8 cellular contexts compared by ENCODE assay signal in genomic region chr4:119300388-119301131, GRCh38. TPM values are rescaled to one million over a fixed set of nuclear protein-coding genes. Genes with fewer than 3 reads are reported as not detected.
DNase-seq lines count a peak whose midpoint lies in the region; ATAC-seq, FAIRE-seq and TF ChIP-seq lines count a peak whose summit lies in the region.

No MANE protein-coding gene starts in this region.

- CTCF ChIA-PET in activated CD4-positive, alpha-beta memory T cell treated with anti-CD3 and anti-CD28 coated beads, Interleukin-2, amount 10 ng/mL, durations not matched to agents 7 days and 5 days (lab: Charles Lee): interaction anchor here (1.1 to 4.0 kb wide), 6 partner anchors 10 to 328 kb away, joined by 3 to 26 read pairs (median 10); partner anchors contain the start of genes PDE5A and USP53

- FAIRE-seq in endometrium (lab: Jason Lieb, UNC): peak; percentile 45

- H3K4me3 Mint-ChIP-seq in activated CD4-positive, alpha-beta memory T cell treated with anti-CD3 and anti-CD28 coated beads, Interleukin-2, amount 10 ng/mL, durations not matched to agents 7 days and 5 days: peak overlapping the region; percentile 94

- no peaks in the 10 kb centered on the region for H3K9me3 Mint-ChIP-seq in activated CD4-positive, alpha-beta memory T cell treated with anti-CD3 and anti-CD28 coated beads, Interleukin-2, amount 10 ng/mL, durations not matched to agents 7 days and 5 days

- peak; percentile 92 for DNase-seq in BE2C
- peak; percentile 98 for DNase-seq in HK-2 (ENCODE audit: unreplicated experiment)
- DNase-seq in activated CD4-positive, alpha-beta memory T cell treated with anti-CD3 and anti-CD28 coated beads, Interleukin-2, amount 10 ng/mL, durations not matched to agents 7 days and 5 days: peak; percentile 94
- DNase-seq in mucosa of descending colon: peak; percentile 97 to 98 (median 98)
- peak; percentile 75 to 84 for DNase-seq in stimulated activated CD8-positive, alpha-beta memory T cell treated with anti-CD3 and anti-CD28 coated beads, Interleukin-4, amount 100 ng/mL, for 4 hours (ENCODE audit: low read depth in 2 of 2, low spot score in 1 of 2)
- DNase-seq in stimulated activated naive CD4-positive, alpha-beta T cell (lab: John Stamatoyannopoulos, UW): no peak

- H3K36me3 Mint-ChIP-seq in activated CD4-positive, alpha-beta memory T cell treated with anti-CD3 and anti-CD28 coated beads, Interleukin-2, amount 10 ng/mL, durations not matched to agents 7 days and 5 days (ENCODE audit: low read depth): peaks cover 38% of the 10 kb centered on the region

- peaks cover 3% of the 10 kb centered on the region for H3K4me1 ChIP-seq in BE2C
- peaks cover 14% of the 10 kb centered on the region for H3K4me1 ChIP-seq in mucosa of descending colon (ENCODE audit: low read depth)

- H3K27ac Mint-ChIP-seq in activated CD4-positive, alpha-beta memory T cell treated with anti-CD3 and anti-CD28 coated beads, Interleukin-2, amount 10 ng/mL, durations not matched to agents 7 days and 5 days: peak overlapping the region; percentile 94

- peaks cover 17% of the 10 kb centered on the region for H3K36me3 ChIP-seq in BE2C
- no peaks in the 10 kb centered on the region for H3K36me3 ChIP-seq in mucosa of descending colon (ENCODE audit: low read depth)

- peaks cover 32% of the 10 kb centered on the region for H3K4me1 Mint-ChIP-seq in activated CD4-positive, alpha-beta memory T cell treated with anti-CD3 and anti-CD28 coated beads, Interleukin-2, amount 10 ng/mL, durations not matched to agents 7 days and 5 days

- ATAC-seq in GM19452 (IDR thresholded peaks at IDR 0.05; ENCODE audit: unreplicated experiment) (peak; percentile 96), mucosa of descending colon (peak; percentile 98)

- H3K9me3 ChIP-seq in BE2C (no peaks in the 10 kb centered on the region), mucosa of descending colon (no peaks in the 10 kb centered on the region)

- H3K27me3 ChIP-seq in BE2C: peaks cover 12% of the 10 kb centered on the region

- TF ChIP-seq CTCF in BE2C (IDR thresholded peaks at IDR 0.05; ENCODE audit: low read depth, low read length): peak; percentile 43
- peak; percentile 9 for TF ChIP-seq CTCF in mucosa of descending colon (IDR thresholded peaks at IDR 0.05)

- H3K4me3 ChIP-seq in BE2C (ENCODE audit: low read depth, low read length) (peak overlapping the region; percentile 91), mucosa of descending colon (peak overlapping the region; percentile 56)

- peaks cover 2% of the 10 kb centered on the region for H3K27me3 Mint-ChIP-seq in activated CD4-positive, alpha-beta memory T cell treated with anti-CD3 and anti-CD28 coated beads, Interleukin-2, amount 10 ng/mL, durations not matched to agents 7 days and 5 days

- intact Hi-C loops in mucosa of descending colon (cut with DNase I, micrococcal nuclease): no loop called here

- POLR2A ChIA-PET in activated CD4-positive, alpha-beta memory T cell treated with anti-CD3 and anti-CD28 coated beads, Interleukin-2, amount 10 ng/mL, durations not matched to agents 7 days and 5 days (lab: Charles Lee): interaction anchor here (0.8 to 3.6 kb wide), 12 partner anchors 8 to 1890 kb away, joined by 3 to 43 read pairs (median 4); partner anchors contain the start of genes METTL14 and USP53

RNA-seq across cellular contexts. Expression of gene FABP2, which starts 21.4 kb away (rescaled TPM):
- polyA plus RNA-seq in BE2C (2012; ENCODE audit: insufficient read depth, insufficient read length, low read depth): not detected
- total RNA-seq in activated CD4-positive, alpha-beta memory T cell treated with anti-CD3 and anti-CD28 coated beads, Interleukin-2, amount 10 ng/mL, durations not matched to agents 7 days and 5 days: not detected
- total RNA-seq in mucosa of descending colon: 10 to 100 TPM; 12.1 to 48.6 (median 39.7) TPM

Comparison
In these comparisons a context has a peak if more than half of its experiments do, and no peak if none do; other contexts are left out.
1. DNase-seq: peak in BE2C (single experiment), HK-2 (single experiment), activated CD4-positive, alpha-beta memory T cell treated with anti-CD3 and anti-CD28 coated beads, Interleukin-2, amount 10 ng/mL, durations not matched to agents 7 days and 5 days (single experiment), mucosa of descending colon (3 of 3) and stimulated activated CD8-positive, alpha-beta memory T cell treated with anti-CD3 and anti-CD28 coated beads, Interleukin-4, amount 100 ng/mL, for 4 hours (2 of 2); none in stimulated activated naive CD4-positive, alpha-beta T cell (0 of 6).
2. RNA of gene FABP2, which starts 21.4 kb away (total RNA-seq): 12.1 to 48.6 TPM in mucosa of descending colon; not detected in activated CD4-positive, alpha-beta memory T cell treated with anti-CD3 and anti-CD28 coated beads, Interleukin-2, amount 10 ng/mL, durations not matched to agents 7 days and 5 days; every median in the first group is over 10 times any median in the second.